Comparison of ENCODE assay signal across 6 cellular contexts in the genomic region with DNA sequence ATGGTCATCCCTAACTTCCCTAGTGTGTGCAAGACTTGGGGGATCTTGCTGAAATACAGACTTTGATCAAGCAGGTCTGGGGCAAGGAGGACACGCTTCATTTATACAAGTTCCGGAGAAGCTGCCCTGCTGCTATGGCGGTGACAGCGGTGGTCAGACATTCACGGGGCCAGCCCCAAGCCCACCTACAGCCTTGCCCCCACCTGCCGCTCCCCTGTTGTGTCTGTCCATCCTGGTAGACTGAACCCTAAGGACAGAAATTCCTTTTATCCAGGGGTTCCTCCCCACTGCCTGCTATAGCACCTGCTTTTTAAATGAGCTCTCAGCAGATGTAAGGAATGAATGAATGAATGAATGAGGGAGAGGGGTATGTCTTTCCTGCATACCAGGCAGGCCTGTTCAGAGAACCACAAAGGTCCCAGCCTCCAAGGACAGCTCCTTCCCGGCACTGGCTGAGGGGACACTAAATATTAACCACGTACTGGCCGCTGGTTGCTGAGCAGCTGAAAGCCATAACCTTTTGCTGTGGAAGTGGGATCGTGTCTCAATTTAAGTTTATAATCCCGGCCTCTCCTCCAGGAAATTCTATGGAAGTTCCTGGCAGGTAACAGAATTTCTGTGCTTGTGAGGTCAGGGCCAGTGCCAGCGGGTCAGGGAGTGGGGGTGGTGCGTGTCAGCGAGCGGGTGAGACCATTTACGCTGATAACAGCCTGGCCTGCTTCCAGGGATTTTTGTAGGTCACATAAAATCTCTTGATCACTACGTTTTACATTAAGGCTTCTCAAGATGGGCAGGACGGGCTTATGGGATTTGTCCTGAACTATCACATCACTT. TPM values are rescaled to one million over a fixed set of nuclear protein-coding genes. Genes with fewer than 3 reads are reported as not detected.
A peak's percentile ranks its signal among the peaks of the same experiment; 100 is the strongest.
DNase-seq lines count a peak whose midpoint lies in the region; ATAC-seq and TF ChIP-seq lines count a peak whose summit lies in the region.

No MANE protein-coding gene starts in this region.

- peaks cover 0 to 3% of the 10 kb centered on the region in 2 donors for H3K36me3 ChIP-seq in thyroid gland

- H3K9me3 ChIP-seq in thyroid gland = no peaks in the 10 kb centered on the region

- H3K4me1 ChIP-seq in thyroid gland = peaks cover 27 to 36% of the 10 kb centered on the region in 2 donors

- peak overlapping the region; percentile 58 for H3K4me3 Mint-ChIP-seq in activated T-cell treated with anti-CD3 and anti-CD28 coated beads, Interleukin-2, amount 50 U/mL, for 24 hours

- H3K4me1 Mint-ChIP-seq in activated T-cell treated with anti-CD3 and anti-CD28 coated beads, Interleukin-2, amount 50 U/mL, for 24 hours (ENCODE audit: low read depth) = peaks cover 66% of the 10 kb centered on the region

- H3K27me3 Mint-ChIP-seq in activated T-cell treated with anti-CD3 and anti-CD28 coated beads, Interleukin-2, amount 50 U/mL, for 24 hours = no peaks in the 10 kb centered on the region

- TF ChIP-seq CTCF in thyroid gland (IDR thresholded peaks at IDR 0.05) = no peak

- intact Hi-C loops in thyroid gland (cut with DNase I) = no loop called here

- H3K27ac Mint-ChIP-seq in activated T-cell treated with anti-CD3 and anti-CD28 coated beads, Interleukin-2, amount 50 U/mL, for 24 hours = peak overlapping the region; percentile 97

- ATAC-seq in HG03354 (IDR thresholded peaks at IDR 0.05; ENCODE audit: poor library complexity, severe bottlenecking, unreplicated experiment) (no peak), GM19324 (IDR thresholded peaks at IDR 0.05; ENCODE audit: low FRiP score, unreplicated experiment) (no peak)

- 58 to 64% methylated on average over 14 to 18 of the region's 18 CpGs for WGBS in thyroid gland, 2 donors

- H3K36me3 Mint-ChIP-seq in activated T-cell treated with anti-CD3 and anti-CD28 coated beads, Interleukin-2, amount 50 U/mL, for 24 hours (ENCODE audit: low read depth) = peaks cover 67% of the 10 kb centered on the region

- no peak overlapping the region for H3K4me3 ChIP-seq in thyroid gland (replicated peaks in 1 of 3)

- no peaks in the 10 kb centered on the region for H3K27me3 ChIP-seq in thyroid gland

- H3K27ac ChIP-seq in thyroid gland = peak overlapping the region; percentile 65 to 87 (median 70)

- no peak for DNase-seq in activated T-cell treated with anti-CD3 and anti-CD28 coated beads, Interleukin-2, amount 50 U/mL, for 24 hours
- DNase-seq in activated T-cell treated with anti-CD3 and anti-CD28 coated beads for 4 hours (no peak), glomerular visceral epithelial cell (ENCODE audit: extremely low spot score) (peak; percentile 36), thyroid gland (no peak)

- TF ChIP-seq POLR2A in thyroid gland (IDR thresholded peaks at IDR 0.05) = no peak

- H3K9me3 Mint-ChIP-seq in activated T-cell treated with anti-CD3 and anti-CD28 coated beads, Interleukin-2, amount 50 U/mL, for 24 hours = no peaks in the 10 kb centered on the region

RNA-seq across cellular contexts. Expression of a gene that starts 27.1 kb away (rescaled TPM):
- 1 to 10 TPM; 1.8 to 7.7 (median 3.8) TPM for total RNA-seq in thyroid gland

RNA-seq across cellular contexts. Expression of a gene that starts 27.8 kb away (rescaled TPM):
- 100 to 1,000 TPM in 1 of 4 donors, 10 to 100 TPM in 3; 32.8 to 265 (median 63.6) TPM for total RNA-seq in thyroid gland

RNA-seq across cellular contexts. Expression of a gene that starts 40.5 kb away (rescaled TPM):
- total RNA-seq in thyroid gland = 1 to 10 TPM in 3 of 4 donors, not detected in 1; 1.9 to 7.2 (median 2.6) TPM

RNA-seq across cellular contexts. Expression of a gene that starts 49.8 kb away (rescaled TPM):
- 1 to 10 TPM in 3 of 4 donors, under 1 TPM in 1; 0.63 to 4.2 (median 2.4) TPM for total RNA-seq in thyroid gland
